8 cellular contexts compared by ENCODE assay signal in genomic region chr6:157873735-157874344, GRCh38.
DNase-seq lines count a peak whose midpoint lies in the region; ATAC-seq lines count a peak whose summit lies in the region.

No MANE protein-coding gene starts in this region.

- peak; percentile 67 for ATAC-seq in GM19328 (IDR thresholded peaks at IDR 0.05; ENCODE audit: unreplicated experiment)
- ATAC-seq in activated naive CD8-positive, alpha-beta T cell treated with anti-CD3 and anti-CD28 coated beads, Interleukin-2, amount 50 U/mL, for 24 hours = peak; percentile 86
- no peak for ATAC-seq in GM19455 (IDR thresholded peaks at IDR 0.05; ENCODE audit: unreplicated experiment)

- no peak overlapping the region for H3K4me3 Mint-ChIP-seq in activated naive CD8-positive, alpha-beta T cell treated with anti-CD3 and anti-CD28 coated beads, Interleukin-2, amount 50 U/mL, for 24 hours

- no peak overlapping the region for H3K27ac Mint-ChIP-seq in activated naive CD8-positive, alpha-beta T cell treated with anti-CD3 and anti-CD28 coated beads, Interleukin-2, amount 50 U/mL, for 24 hours

- DNase-seq in CD1c-positive myeloid dendritic cell (ENCODE audit: extremely low spot score) = peak; percentile 78
- DNase-seq in Kasumi-1 (lab: John Stamatoyannopoulos, UW) = peak; percentile 71 to 74
- peak; percentile 47 to 79 (median 75) for DNase-seq in T-helper 1 cell
- peak; percentile 91 for DNase-seq in activated naive CD8-positive, alpha-beta T cell treated with anti-CD3 and anti-CD28 coated beads, Interleukin-2, amount 50 U/mL, for 24 hours
- DNase-seq in hepatic stellate cell (ENCODE audit: low spot score) = peak; percentile 63
- peak; percentile 32 for DNase-seq in smooth muscle cell of the brain vasculature (ENCODE audit: low read depth, low spot score)

- peaks cover 52% of the 10 kb centered on the region for H3K36me3 Mint-ChIP-seq in activated naive CD8-positive, alpha-beta T cell treated with anti-CD3 and anti-CD28 coated beads, Interleukin-2, amount 50 U/mL, for 24 hours (ENCODE audit: low read depth)

- H3K9me3 Mint-ChIP-seq in activated naive CD8-positive, alpha-beta T cell treated with anti-CD3 and anti-CD28 coated beads, Interleukin-2, amount 50 U/mL, for 24 hours = no peaks in the 10 kb centered on the region

- no peaks in the 10 kb centered on the region for H3K27me3 Mint-ChIP-seq in activated naive CD8-positive, alpha-beta T cell treated with anti-CD3 and anti-CD28 coated beads, Interleukin-2, amount 50 U/mL, for 24 hours

- H3K4me1 Mint-ChIP-seq in activated naive CD8-positive, alpha-beta T cell treated with anti-CD3 and anti-CD28 coated beads, Interleukin-2, amount 50 U/mL, for 24 hours = peaks cover 40% of the 10 kb centered on the region

Comparison
In these comparisons a context has a peak if more than half of its experiments do, and no peak if none do; other contexts are left out.
1. DNase-seq: peak in every context shown above with its lines; median percentile 91 in activated naive CD8-positive, alpha-beta T cell treated with anti-CD3 and anti-CD28 coated beads, Interleukin-2, amount 50 U/mL, for 24 hours; 78 in CD1c-positive myeloid dendritic cell; 75 in T-helper 1 cell; 72 in Kasumi-1; 63 in hepatic stellate cell; 32 in smooth muscle cell of the brain vasculature.